ENCODE assay signal across 8 cellular contexts in the genomic region with DNA sequence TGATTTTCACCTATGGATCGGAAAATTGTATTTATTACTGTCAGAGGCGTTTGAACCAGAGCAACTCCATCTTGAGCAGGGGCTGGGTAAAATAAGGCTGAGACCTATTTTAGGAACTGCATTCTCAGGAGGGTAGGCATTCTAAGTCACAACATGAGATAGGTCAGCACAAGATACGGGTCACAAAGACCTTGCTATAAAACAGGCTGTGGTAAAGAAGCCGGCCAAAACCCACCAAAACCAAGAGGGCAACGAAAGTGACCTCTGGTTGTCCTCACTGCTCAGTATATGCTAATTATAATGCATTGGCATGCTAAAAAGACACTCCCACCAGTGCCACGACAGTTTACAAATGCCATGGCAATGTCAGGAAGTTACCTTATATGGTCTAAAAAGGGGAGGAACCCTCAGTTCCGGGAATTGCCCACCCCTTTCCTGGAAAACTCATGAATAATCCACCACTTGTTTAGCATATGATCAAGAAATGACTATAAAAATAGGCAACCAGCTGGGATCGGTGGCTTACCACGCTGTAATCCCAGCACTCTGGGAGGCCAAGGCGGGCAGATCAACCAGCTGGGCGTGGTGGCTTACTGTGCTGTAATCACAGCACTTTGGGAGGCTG.
A peak's percentile ranks its signal among the peaks of the same experiment; 100 is the strongest.
DNase-seq lines count a peak whose midpoint lies in the region; ATAC-seq and TF ChIP-seq lines count a peak whose summit lies in the region.
"Not testable (repeated sequence)": the region's sequence is repeated elsewhere in the genome, so short reads cannot be mapped to it uniquely, and the experiment has no call there.

No MANE protein-coding gene starts in this region.

- H3K36me3 ChIP-seq in osteoblast (ENCODE audit: insufficient read depth, low read length), result not testable (repeated sequence)

- H3K79me2 ChIP-seq in osteoblast (ENCODE audit: insufficient read depth, low read length), result not testable (repeated sequence)

- H3K4me3 ChIP-seq in osteoblast (ENCODE audit: insufficient read depth, low read length), result not testable (repeated sequence)

- not testable (repeated sequence) for H3K9me3 ChIP-seq in osteoblast (ENCODE audit: low read depth, low read length)

- not testable (repeated sequence) for H4K20me1 ChIP-seq in osteoblast (ENCODE audit: insufficient read depth, low read length)

- peak; percentile 73 for ATAC-seq in esophagus mucosa

- H3K27ac ChIP-seq in 22Rv1 (0 out of 2 replicates have a peak overlapping the region, but pooled peaks have one; percentile 10), osteoblast (ENCODE audit: low read depth, low read length) (peak overlapping the region; percentile 47)

- peaks cover 13% of the 10 kb centered on the region for H3K4me1 ChIP-seq in osteoblast (ENCODE audit: insufficient read depth, low read length)

- DNase-seq in HT1080 (ENCODE audit: low read depth) (peak; percentile 25), RPMI7951 (ENCODE audit: low read depth) (peak; percentile 43)
- DNase-seq in activated CD4-positive, alpha-beta T cell treated with anti-CD3 and anti-CD28 coated beads, Interleukin-2, amount 50 U/mL, for 48 hours, result peak; percentile 45 to 64
- peak; percentile 1 for DNase-seq in activated T-helper 9 cell treated with anti-CD3 and anti-CD28 coated beads, Interleukin-2, amount 50 U/mL, for 16 hours (ENCODE audit: low read depth)
- DNase-seq in osteoblast (ENCODE audit: insufficient read length, low spot score, missing footprints), result not testable (repeated sequence)
- DNase-seq in stimulated activated CD4-positive, alpha-beta T cell treated with anti-CD3 and anti-CD28 coated beads, Interleukin-4, amount 100 ng/mL, for 24 hours, result peak; percentile 25

- H2AFZ ChIP-seq in osteoblast (ENCODE audit: low read length), result peak overlapping the region; percentile 58

- H3K4me2 ChIP-seq in osteoblast (ENCODE audit: insufficient read depth, low read length), result peak overlapping the region; percentile 27

- not testable (repeated sequence) for H3K27me3 ChIP-seq in osteoblast (ENCODE audit: insufficient read depth, low read length)

- not testable (repeated sequence) for TF ChIP-seq CTCF in 22Rv1 (IDR thresholded peaks at IDR 0.05); osteoblast (IDR thresholded peaks at IDR 0.05; ENCODE audit: extremely low read depth, low read depth, low read length)
